ENCODE assay signal across 33 cellular contexts in genomic region chr6:63317641-63318040, GRCh38. TPM values are rescaled to one million over a fixed set of nuclear protein-coding genes. Genes with fewer than 3 reads are reported as not detected.
"Had no signal": no experiment of that assay in that cellular context is flagged by ENCODE, and none has a peak within 500 bp of the region (broad histone marks: within the 10 kb centered on the region; RNA-seq: fewer than 3 reads in every experiment).

No MANE protein-coding gene starts in this region.

- H3K4me3 ChIP-seq: pancreas, prostate gland, right lobe of liver, skin epidermis, smooth muscle cell, spleen, suprapubic skin, testis, tibial artery, transverse colon, upper lobe of right lung, uterus had no signal

- H3K36me3 ChIP-seq: neutrophil, pancreas, prostate gland, right lobe of liver, spleen, suprapubic skin, tibial artery, transverse colon, upper lobe of right lung, uterus had no signal

- FAIRE-seq: pancreas had no signal

- H3K27ac ChIP-seq: neutrophil, pancreas, prostate gland, right lobe of liver, skin epidermis, spleen, suprapubic skin, testis, tibial artery, transverse colon, upper lobe of right lung, uterus had no signal

- ATAC-seq: naive thymus-derived CD8-positive, alpha-beta T cell; natural killer cell treated with Interleukin-12 subunit alpha and Interleukin-12 subunit beta and Interleukin-15 and Interleukin-18, amount 100 ng/mL, for 72 hours; pancreas; right cardiac atrium; right lobe of liver; stimulated activated memory B cell treated with anti-CD40 and anti-IgM and Interleukin-4, amounts not matched to agents 10 μg/mL and 1 μg/mL and 100 μg/mL, for 72 hours; stimulated activated naive CD8-positive, alpha-beta T cell treated with anti-CD3 and anti-CD28 coated beads, Interleukin-15, amount 100 ng/mL, for 72 hours; stimulated activated naive CD8-positive, alpha-beta T cell treated with anti-CD3 and anti-CD28 coated beads, Interleukin-15, Interleukin-2, amounts not matched to agents 100 U/mL and 50 U/mL, for 24 hours; upper lobe of right lung had no signal

- H3K9me3 ChIP-seq: neutrophil, pancreas, prostate gland, right lobe of liver, spleen, suprapubic skin, testis, tibial artery, transverse colon, upper lobe of right lung, uterus had no signal

- H3K4me1 ChIP-seq: pancreas, prostate gland, right lobe of liver, spleen, suprapubic skin, testis, tibial artery, transverse colon, upper lobe of right lung, uterus had no signal

- DNase-seq: naive thymus-derived CD8-positive, alpha-beta T cell; nephron progenitor cell; pancreas; right cardiac atrium; right lobe of liver; spleen; stimulated activated CD4-positive, alpha-beta T cell treated with anti-CD3 and anti-CD28 coated beads, Interleukin-12 subunit alpha, Interleukin-12 subunit beta, amount 100 ng/mL, for 4 hours; stimulated activated CD4-positive, alpha-beta T cell treated with anti-CD3 and anti-CD28 coated beads, Interleukin-1b, Interleukin-23, amount 100 ng/mL, for 48 hours; stimulated activated CD4-positive, alpha-beta T cell treated with anti-CD3 and anti-CD28 coated beads, Interleukin-4, amount 100 ng/mL, for 1 hour; stimulated activated CD4-positive, alpha-beta T cell treated with anti-CD3 and anti-CD28 coated beads, Interleukin-4, amount 100 ng/mL, for 4 hours; stimulated activated CD8-positive, alpha-beta memory T cell treated with anti-CD3 and anti-CD28 coated beads, Interleukin-4, amount 100 ng/mL, for 48 hours; stimulated activated naive CD4-positive, alpha-beta T cell; stimulated activated naive CD8-positive, alpha-beta T cell treated with anti-CD3 and anti-CD28 coated beads, Interleukin-15, amount 100 ng/mL, for 72 hours; stimulated activated naive CD8-positive, alpha-beta T cell treated with anti-CD3 and anti-CD28 coated beads, Interleukin-15, Interleukin-2, amounts not matched to agents 100 U/mL and 50 U/mL, for 24 hours; substantia nigra; testis; tibial artery; transverse colon; upper lobe of right lung; uterus had no signal

- H3K27me3 ChIP-seq: pancreas, right lobe of liver, spleen, suprapubic skin, testis, tibial artery, transverse colon, upper lobe of right lung, uterus had no signal

- H3K4me2 ChIP-seq: smooth muscle cell had no signal

RNA-seq across cellular contexts. Expression of gene LGSN, which starts 2.1 kb away (rescaled TPM):
- total RNA-seq: natural killer cell treated with Interleukin-12 subunit alpha and Interleukin-12 subunit beta and Interleukin-15 and Interleukin-18, amount 100 ng/mL, for 72 hours; neural crest cell; omental fat pad; osteocyte; posterior vena cava; prostate gland; pulmonary artery endothelial cell; right cardiac atrium; smooth muscle cell; urinary bladder had no signal
- polyA plus RNA-seq: naive thymus-derived CD8-positive, alpha-beta T cell; right cardiac atrium; smooth muscle cell; urinary bladder had no signal
